In genomic region chr12:56930241-56930640, GRCh38 we compare ENCODE assay signal across 32 cellular contexts. TPM values are rescaled to one million over a fixed set of nuclear protein-coding genes. Genes with fewer than 3 reads are reported as not detected.
"Had no signal": no experiment of that assay in that cellular context is flagged by ENCODE, and none has a peak within 500 bp of the region (broad histone marks: within the 10 kb centered on the region; RNA-seq: fewer than 3 reads in every experiment).

No MANE protein-coding gene starts in this region.

- H3K9me3 Mint-ChIP-seq: activated B cell treated with CpG ODN at 0.5 μM for 24 hours; activated CD4-positive, alpha-beta memory T cell treated with anti-CD3 and anti-CD28 coated beads, Interleukin-2, amount 10 ng/mL, durations not matched to agents 7 days and 5 days; activated naive CD4-positive, alpha-beta T cell treated with anti-CD3 and anti-CD28 coated beads, Interleukin-2, amount 10 ng/mL, durations not matched to agents 7 days and 5 days; activated naive CD8-positive, alpha-beta T cell treated with anti-CD3 and anti-CD28 coated beads, Interleukin-2, amount 50 U/mL, for 24 hours had no signal

- FAIRE-seq: bronchial epithelial cell had no signal

- H3K4me1 Mint-ChIP-seq: activated CD4-positive, alpha-beta memory T cell treated with anti-CD3 and anti-CD28 coated beads, Interleukin-2, amount 10 ng/mL, durations not matched to agents 7 days and 5 days; activated naive CD4-positive, alpha-beta T cell treated with anti-CD3 and anti-CD28 coated beads, Interleukin-2, amount 10 ng/mL, durations not matched to agents 7 days and 5 days had no signal

- H3K4me2 ChIP-seq: KMS-11 had no signal

- DNase-seq: activated B cell treated with CpG ODN at 0.5 μM for 24 hours; activated CD4-positive, alpha-beta memory T cell treated with anti-CD3 and anti-CD28 coated beads, Interleukin-2, amount 10 ng/mL, durations not matched to agents 7 days and 5 days; activated CD4-positive, alpha-beta T cell treated with anti-CD3 and anti-CD28 coated beads for 4 hours; activated CD4-positive, CD25-positive, alpha-beta regulatory T cell treated with anti-CD3 and anti-CD28 coated beads, Interleukin-2, amount 50 U/mL, for 72 hours; activated CD8-positive, alpha-beta memory T cell treated with anti-CD3 and anti-CD28 coated beads, Interleukin-2, amount 10 ng/mL, durations not matched to agents 7 days and 5 days; activated CD8-positive, alpha-beta memory T cell treated with anti-CD3 and anti-CD28 coated beads, Interleukin-2, amount 50 U/mL, for 48 hours; activated effector memory CD4-positive, alpha-beta T cell treated with Interleukin-2 at 50 U/mL for 16 hours; activated naive CD4-positive, alpha-beta T cell treated with anti-CD3 and anti-CD28 coated beads, Interleukin-2, amount 10 ng/mL, durations not matched to agents 7 days and 5 days; activated naive CD8-positive, alpha-beta T cell treated with anti-CD3 and anti-CD28 coated beads, Interleukin-2, amount 50 U/mL, for 24 hours; activated T-cell treated with anti-CD3 and anti-CD28 coated beads, Interleukin-2, amount 50 U/mL, for 48 hours; anterior cingulate cortex; MM.1S; MV-4-11; NCI-H1092; NCI-H1436 treated with DMSO at 0.1 percent for 48 hours; NCI-H1694 treated with DMSO at 0.1 percent for 48 hours; NCI-H2029; NCI-H345; NCI-H524 treated with DMSO at 0.1 percent for 48 hours; SW 1271; T-helper 1 cell; T-helper 2 cell; T-helper 9 cell had no signal

- H3K36me3 Mint-ChIP-seq: activated CD8-positive, alpha-beta memory T cell treated with anti-CD3 and anti-CD28 coated beads, Interleukin-2, amount 10 ng/mL, durations not matched to agents 7 days and 5 days; activated naive CD4-positive, alpha-beta T cell treated with anti-CD3 and anti-CD28 coated beads, Interleukin-2, amount 10 ng/mL, durations not matched to agents 7 days and 5 days; activated naive CD8-positive, alpha-beta T cell; brain had no signal

- H3K27me3 Mint-ChIP-seq: activated naive CD8-positive, alpha-beta T cell had no signal

- H3K27ac ChIP-seq: KMS-11, VCaP had no signal

- H3K27ac Mint-ChIP-seq: activated B cell treated with CpG ODN at 0.5 μM for 24 hours; activated CD4-positive, alpha-beta memory T cell treated with anti-CD3 and anti-CD28 coated beads, Interleukin-2, amount 10 ng/mL, durations not matched to agents 7 days and 5 days; activated CD8-positive, alpha-beta memory T cell treated with anti-CD3 and anti-CD28 coated beads, Interleukin-2, amount 10 ng/mL, durations not matched to agents 7 days and 5 days; activated naive CD4-positive, alpha-beta T cell treated with anti-CD3 and anti-CD28 coated beads, Interleukin-2, amount 10 ng/mL, durations not matched to agents 7 days and 5 days; activated naive CD8-positive, alpha-beta T cell treated with anti-CD3 and anti-CD28 coated beads, Interleukin-2, amount 50 U/mL, for 24 hours; brain had no signal

- H3K9ac ChIP-seq: KMS-11 had no signal

- ATAC-seq: activated CD8-positive, alpha-beta memory T cell treated with anti-CD3 and anti-CD28 coated beads, Interleukin-2, amount 10 ng/mL, durations not matched to agents 7 days and 5 days; activated naive CD8-positive, alpha-beta T cell treated with anti-CD3 and anti-CD28 coated beads, Interleukin-2, amount 50 U/mL, for 24 hours; Panc1 had no signal

- H3K4me3 Mint-ChIP-seq: activated B cell treated with CpG ODN at 0.5 μM for 24 hours; activated CD4-positive, alpha-beta memory T cell treated with anti-CD3 and anti-CD28 coated beads, Interleukin-2, amount 10 ng/mL, durations not matched to agents 7 days and 5 days; activated CD8-positive, alpha-beta memory T cell treated with anti-CD3 and anti-CD28 coated beads, Interleukin-2, amount 10 ng/mL, durations not matched to agents 7 days and 5 days; activated naive CD4-positive, alpha-beta T cell treated with anti-CD3 and anti-CD28 coated beads, Interleukin-2, amount 10 ng/mL, durations not matched to agents 7 days and 5 days; activated naive CD8-positive, alpha-beta T cell; activated naive CD8-positive, alpha-beta T cell treated with anti-CD3 and anti-CD28 coated beads, Interleukin-2, amount 50 U/mL, for 24 hours; brain had no signal

RNA-seq across cellular contexts. Expression of gene SDR9C7, which starts 4.0 kb away (rescaled TPM):
- total RNA-seq: activated B cell treated with CpG ODN at 0.5 μM for 24 hours; activated CD4-positive, alpha-beta memory T cell treated with anti-CD3 and anti-CD28 coated beads, Interleukin-2, amount 10 ng/mL, durations not matched to agents 7 days and 5 days; activated CD8-positive, alpha-beta memory T cell treated with anti-CD3 and anti-CD28 coated beads, Interleukin-2, amount 10 ng/mL, durations not matched to agents 7 days and 5 days; LHCN-M2; NCI-H460; RPMI7951 had no signal

RNA-seq across cellular contexts. Expression of gene RDH16, which starts 27.2 kb away (rescaled TPM):
- total RNA-seq: LHCN-M2, RPMI7951 had no signal
